Comparison of ENCODE assay signal across 21 cellular contexts in the genomic region with DNA sequence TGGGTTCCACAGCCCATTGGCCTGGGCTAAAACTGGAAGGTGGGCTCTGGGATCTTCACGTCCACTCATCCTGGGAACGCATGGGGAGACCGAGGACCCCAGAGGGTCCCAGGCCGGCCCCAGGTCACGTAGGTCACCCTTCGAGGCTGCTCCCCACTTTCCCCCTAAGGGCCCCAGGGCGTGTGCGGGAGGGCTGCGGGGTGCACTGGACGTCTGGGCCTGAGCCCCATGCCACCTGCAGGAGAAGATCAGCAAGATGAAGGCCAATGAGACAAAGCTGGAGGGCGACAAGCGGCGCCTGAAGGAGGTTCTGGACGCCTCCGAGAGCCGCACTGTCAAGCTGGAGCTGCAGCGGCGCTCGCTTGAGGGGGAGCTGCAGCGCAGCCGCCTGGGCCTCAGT. TPM values are rescaled to one million over a fixed set of nuclear protein-coding genes. Genes with fewer than 3 reads are reported as not detected.
"Had no signal": no experiment of that assay in that cellular context is flagged by ENCODE, and none has a peak within 500 bp of the region (broad histone marks: within the 10 kb centered on the region; RNA-seq: fewer than 3 reads in every experiment).

No MANE protein-coding gene starts in this region.

- H3K4me3 Mint-ChIP-seq: activated B cell treated with CpG ODN at 0.5 μM for 24 hours; activated CD4-positive, alpha-beta memory T cell treated with anti-CD3 and anti-CD28 coated beads, Interleukin-2, amount 10 ng/mL, durations not matched to agents 7 days and 5 days; activated naive CD4-positive, alpha-beta T cell treated with anti-CD3 and anti-CD28 coated beads, Interleukin-2, amount 10 ng/mL, durations not matched to agents 7 days and 5 days; activated naive CD8-positive, alpha-beta T cell treated with anti-CD3 and anti-CD28 coated beads for 36 hours; activated T-cell treated with anti-CD3 and anti-CD28 coated beads, Interleukin-2, amount 50 U/mL, for 72 hours; T-helper 17 cell had no signal

- H3K9me3 ChIP-seq: Peyer's patch, SJSA1 had no signal

- ATAC-seq: activated T-cell treated with anti-CD3 and anti-CD28 coated beads, Interleukin-2, amount 50 U/mL, for 72 hours; T-helper 17 cell had no signal

- H3K4me1 Mint-ChIP-seq: activated B cell treated with CpG ODN at 0.5 μM for 24 hours; activated CD4-positive, alpha-beta memory T cell treated with anti-CD3 and anti-CD28 coated beads, Interleukin-2, amount 10 ng/mL, durations not matched to agents 7 days and 5 days; activated naive CD4-positive, alpha-beta T cell treated with anti-CD3 and anti-CD28 coated beads, Interleukin-2, amount 10 ng/mL, durations not matched to agents 7 days and 5 days; activated naive CD8-positive, alpha-beta T cell treated with anti-CD3 and anti-CD28 coated beads for 36 hours had no signal

- H3K27me3 Mint-ChIP-seq: activated B cell treated with CpG ODN at 0.5 μM for 24 hours; activated CD4-positive, alpha-beta memory T cell treated with anti-CD3 and anti-CD28 coated beads, Interleukin-2, amount 10 ng/mL, durations not matched to agents 7 days and 5 days; activated naive CD4-positive, alpha-beta T cell treated with anti-CD3 and anti-CD28 coated beads, Interleukin-2, amount 10 ng/mL, durations not matched to agents 7 days and 5 days; activated naive CD8-positive, alpha-beta T cell treated with anti-CD3 and anti-CD28 coated beads for 36 hours; T-helper 17 cell had no signal

- DNase-seq: activated B cell treated with CpG ODN at 0.5 μM for 24 hours; activated CD4-positive, alpha-beta memory T cell treated with anti-CD3 and anti-CD28 coated beads, Interleukin-2, amount 10 ng/mL, durations not matched to agents 7 days and 5 days; activated CD4-positive, alpha-beta T cell treated with anti-CD3 and anti-CD28 coated beads for 1 hour; activated CD4-positive, alpha-beta T cell treated with anti-CD3 and anti-CD28 coated beads, Interleukin-2, amount 50 U/mL, for 1 hour; activated CD8-positive, alpha-beta memory T cell treated with anti-CD3 and anti-CD28 coated beads, Interleukin-2, amount 50 U/mL, for 4 hours; activated gamma-delta T cell treated with Interleukin-2 at 50 U/mL for 16 hours; activated naive CD4-positive, alpha-beta T cell treated with anti-CD3 and anti-CD28 coated beads, Interleukin-2, amount 10 ng/mL, durations not matched to agents 7 days and 5 days; activated naive CD8-positive, alpha-beta T cell treated with anti-CD3 and anti-CD28 coated beads for 36 hours; activated T-cell treated with anti-CD3 and anti-CD28 coated beads, Interleukin-2, amount 50 U/mL, for 72 hours; central memory CD4-positive, alpha-beta T cell; Karpas-422; MM.1S; NCI-H1436 treated with DMSO at 0.1 percent for 48 hours; NCI-H187; NCI-H510A treated with DMSO at 0.1 percent for 48 hours; NK-92 treated with Interleukin-12 subunit alpha and Interleukin-12 subunit beta, amount 100 ng/mL, for 24 hours; Peyer's patch; T-helper 17 cell; T-helper 9 cell had no signal

- H3K4me3 ChIP-seq: Peyer's patch, SJSA1 had no signal

- H3K36me3 ChIP-seq: Peyer's patch, SJSA1 had no signal

- H3K27ac Mint-ChIP-seq: activated B cell treated with CpG ODN at 0.5 μM for 24 hours; activated CD4-positive, alpha-beta memory T cell treated with anti-CD3 and anti-CD28 coated beads, Interleukin-2, amount 10 ng/mL, durations not matched to agents 7 days and 5 days; activated naive CD4-positive, alpha-beta T cell treated with anti-CD3 and anti-CD28 coated beads, Interleukin-2, amount 10 ng/mL, durations not matched to agents 7 days and 5 days; activated naive CD8-positive, alpha-beta T cell treated with anti-CD3 and anti-CD28 coated beads for 36 hours; activated T-cell treated with anti-CD3 and anti-CD28 coated beads, Interleukin-2, amount 50 U/mL, for 72 hours; activated T-helper 2 cell treated with anti-CD3 and anti-CD28 coated beads, Interferon-gamma antibody, Interleukin-2, Interleukin-4, amounts not matched to agents 10 μg/mL and 5 μg/mL and 100 μg/mL, durations not matched to agents 14 hours and 24 hours and 36 hours had no signal

- H3K36me3 Mint-ChIP-seq: activated naive CD4-positive, alpha-beta T cell treated with anti-CD3 and anti-CD28 coated beads, Interleukin-2, amount 10 ng/mL, durations not matched to agents 7 days and 5 days; activated naive CD8-positive, alpha-beta T cell treated with anti-CD3 and anti-CD28 coated beads for 36 hours had no signal

- H3K27me3 ChIP-seq: Peyer's patch, SJSA1 had no signal

- H3K9me3 Mint-ChIP-seq: activated B cell treated with CpG ODN at 0.5 μM for 24 hours; activated CD4-positive, alpha-beta memory T cell treated with anti-CD3 and anti-CD28 coated beads, Interleukin-2, amount 10 ng/mL, durations not matched to agents 7 days and 5 days; activated naive CD4-positive, alpha-beta T cell treated with anti-CD3 and anti-CD28 coated beads, Interleukin-2, amount 10 ng/mL, durations not matched to agents 7 days and 5 days; activated naive CD8-positive, alpha-beta T cell treated with anti-CD3 and anti-CD28 coated beads for 36 hours; activated T-cell treated with anti-CD3 and anti-CD28 coated beads, Interleukin-2, amount 50 U/mL, for 72 hours; activated T-helper 2 cell treated with anti-CD3 and anti-CD28 coated beads, Interferon-gamma antibody, Interleukin-2, Interleukin-4, amounts not matched to agents 10 μg/mL and 5 μg/mL and 100 μg/mL, durations not matched to agents 14 hours and 24 hours and 36 hours had no signal

- H3K27ac ChIP-seq: Peyer's patch, SJSA1 had no signal

RNA-seq across cellular contexts. Expression of gene MFAP2, which starts 12.5 kb away (rescaled TPM):
- total RNA-seq: activated B cell treated with CpG ODN at 0.5 μM for 24 hours; activated naive CD8-positive, alpha-beta T cell treated with anti-CD3 and anti-CD28 coated beads for 36 hours; activated T-helper 2 cell treated with anti-CD3 and anti-CD28 coated beads, Interferon-gamma antibody, Interleukin-2, Interleukin-4, amounts not matched to agents 10 μg/mL and 5 μg/mL and 100 μg/mL, durations not matched to agents 14 hours and 24 hours and 36 hours; T-helper 17 cell had no signal
